In genomic region chr19:10936661-10937084, GRCh38 we compare ENCODE assay signal across 8 cellular contexts. TPM values are rescaled to one million over a fixed set of nuclear protein-coding genes. Genes with fewer than 3 reads are reported as not detected.
A peak's percentile ranks its signal among the peaks of the same experiment; 100 is the strongest.
DNase-seq lines count a peak whose midpoint lies in the region; ATAC-seq and TF ChIP-seq lines count a peak whose summit lies in the region.

No MANE protein-coding gene starts in this region.

- H3K4me3 Mint-ChIP-seq in activated naive CD4-positive, alpha-beta T cell treated with anti-CD3 and anti-CD28 coated beads for 36 hours: no peak overlapping the region
- peak overlapping the region in 1 of 2 donors; percentile 51 for H3K4me3 Mint-ChIP-seq in stimulated activated naive CD8-positive, alpha-beta T cell treated with anti-CD3 and anti-CD28 coated beads, Interleukin-15, amount 100 ng/mL, for 72 hours

- ATAC-seq in stimulated activated naive CD8-positive, alpha-beta T cell treated with anti-CD3 and anti-CD28 coated beads, Interleukin-15, amount 100 ng/mL, for 72 hours: peak; percentile 80
- no peak for ATAC-seq in GM21786 (IDR thresholded peaks at IDR 0.05; ENCODE audit: unreplicated experiment)

- no peaks in the 10 kb centered on the region for H3K9me3 ChIP-seq in SJCRH30 (replicated peaks)

- H3K27me3 Mint-ChIP-seq in activated naive CD4-positive, alpha-beta T cell treated with anti-CD3 and anti-CD28 coated beads for 36 hours (ENCODE audit: low read depth): no peaks in the 10 kb centered on the region
- no peaks in the 10 kb centered on the region for H3K27me3 Mint-ChIP-seq in stimulated activated naive CD8-positive, alpha-beta T cell treated with anti-CD3 and anti-CD28 coated beads, Interleukin-15, amount 100 ng/mL, for 72 hours

- H3K27me3 ChIP-seq in SJCRH30 (no peaks in the 10 kb centered on the region), kidney epithelial cell (ENCODE audit: control insufficient read depth, insufficient read depth, low read length) (no peaks in the 10 kb centered on the region)

- H3K36me3 Mint-ChIP-seq in activated naive CD4-positive, alpha-beta T cell treated with anti-CD3 and anti-CD28 coated beads for 36 hours (ENCODE audit: low read depth): peaks cover 1% of the 10 kb centered on the region

- no peak overlapping the region for H3K27ac Mint-ChIP-seq in activated naive CD4-positive, alpha-beta T cell treated with anti-CD3 and anti-CD28 coated beads for 36 hours
- H3K27ac Mint-ChIP-seq in stimulated activated naive CD8-positive, alpha-beta T cell treated with anti-CD3 and anti-CD28 coated beads, Interleukin-15, amount 100 ng/mL, for 72 hours: no peak overlapping the region

- DNase-seq in activated naive CD4-positive, alpha-beta T cell treated with anti-CD3 and anti-CD28 coated beads for 36 hours: peak; percentile 46
- DNase-seq in activated naive CD4-positive, alpha-beta T cell treated with anti-CD3 and anti-CD28 coated beads, Interleukin-2, amount 50 U/mL, for 16 hours: no peak
- peak; percentile 79 for DNase-seq in NCI-H128 (lab: John Stamatoyannopoulos, UW; ENCODE audit: unreplicated experiment)
- DNase-seq in SJCRH30: peak; percentile 66 to 87
- peak; percentile 87 for DNase-seq in cerebellum (ENCODE audit: low spot score)
- peak; percentile 50 for DNase-seq in kidney epithelial cell (ENCODE audit: low read depth)
- peak; percentile 28 to 49 for DNase-seq in stimulated activated naive CD8-positive, alpha-beta T cell treated with anti-CD3 and anti-CD28 coated beads, Interleukin-15, amount 100 ng/mL, for 72 hours

- CTCF ChIA-PET in activated naive CD4-positive, alpha-beta T cell treated with anti-CD3 and anti-CD28 coated beads for 36 hours (lab: Charles Lee): interaction anchor here (0.6 to 3.1 kb wide), 29 partner anchors 9 to 811 kb away, joined by 3 to 11 read pairs (median 4); partner anchors contain the start of genes CARM1 and SMARCA4

- TF ChIP-seq CTCF in kidney epithelial cell (IDR thresholded peaks at IDR 0.05; ENCODE audit: insufficient read depth, low read length, poor library complexity, severe bottlenecking): peak; percentile 71

- intact Hi-C loops in activated naive CD4-positive, alpha-beta T cell treated with anti-CD3 and anti-CD28 coated beads for 36 hours (cut with micrococcal nuclease): loop anchor here (1.0 to 5.0 kb wide), 3 partner anchors 100 to 261 kb away; partner anchors contain the start of gene KANK2

- H3K4me3 ChIP-seq in SJCRH30: no peak overlapping the region
- no peak overlapping the region for H3K4me3 ChIP-seq in kidney epithelial cell (ENCODE audit: low read depth, low read length)

- no peak overlapping the region for H3K27ac ChIP-seq in SJCRH30

- no peaks in the 10 kb centered on the region for H3K9me3 Mint-ChIP-seq in activated naive CD4-positive, alpha-beta T cell treated with anti-CD3 and anti-CD28 coated beads for 36 hours
- H3K9me3 Mint-ChIP-seq in stimulated activated naive CD8-positive, alpha-beta T cell treated with anti-CD3 and anti-CD28 coated beads, Interleukin-15, amount 100 ng/mL, for 72 hours: no peaks in the 10 kb centered on the region

- H3K4me1 Mint-ChIP-seq in activated naive CD4-positive, alpha-beta T cell treated with anti-CD3 and anti-CD28 coated beads for 36 hours (ENCODE audit: low read depth): peaks cover 6% of the 10 kb centered on the region
- peaks cover 8% of the 10 kb centered on the region for H3K4me1 Mint-ChIP-seq in stimulated activated naive CD8-positive, alpha-beta T cell treated with anti-CD3 and anti-CD28 coated beads, Interleukin-15, amount 100 ng/mL, for 72 hours

- H3K4me1 ChIP-seq in SJCRH30: no peaks in the 10 kb centered on the region; the same call in 1 of the 2 replicates

- H3K36me3 ChIP-seq in SJCRH30 (no peaks in the 10 kb centered on the region), kidney epithelial cell (ENCODE audit: control insufficient read depth, insufficient read depth, low read length) (no peaks in the 10 kb centered on the region)

RNA-seq across cellular contexts. Expression of gene TIMM29, which starts 8.1 kb away (rescaled TPM):
- total RNA-seq in activated naive CD4-positive, alpha-beta T cell treated with anti-CD3 and anti-CD28 coated beads for 36 hours: 10 to 100 TPM; 11.0 to 12.7 TPM
- total RNA-seq in SJCRH30 (2014; rRNA removed; shearing (Covaris generic)): 22.5 and 23.4 TPM in 2 replicates
- total RNA-seq in cerebellum (18.7 TPM), kidney epithelial cell (37.0 and 44.2 TPM in 2 replicates)

RNA-seq across cellular contexts. Expression of gene YIPF2, which starts 8.2 kb away (rescaled TPM):
- total RNA-seq in activated naive CD4-positive, alpha-beta T cell treated with anti-CD3 and anti-CD28 coated beads for 36 hours: 10 to 100 TPM; 22.7 to 25.4 TPM
- 22.1 and 25.2 TPM in 2 replicates for total RNA-seq in SJCRH30 (2014; rRNA removed; shearing (Covaris generic))
- total RNA-seq in cerebellum (30.0 TPM), kidney epithelial cell (61.1 and 91.7 TPM in 2 replicates)

RNA-seq across cellular contexts. Expression of gene SMARCA4, which starts 24.2 kb away (rescaled TPM):
- total RNA-seq in activated naive CD4-positive, alpha-beta T cell treated with anti-CD3 and anti-CD28 coated beads for 36 hours: 10 to 100 TPM; 88.6 to 98.6 TPM
- 120 and 121 TPM in 2 replicates for total RNA-seq in SJCRH30 (2014; rRNA removed; shearing (Covaris generic))
- total RNA-seq in cerebellum (118 TPM), kidney epithelial cell (124 and 189 TPM in 2 replicates)
